17 cellular contexts compared by ENCODE assay signal in genomic region chr6:29945421-29945820, GRCh38. TPM values are rescaled to one million over a fixed set of nuclear protein-coding genes. Genes with fewer than 3 reads are reported as not detected.
A peak's percentile ranks its signal among the peaks of the same experiment; 100 is the strongest.
DNase-seq lines count a peak whose midpoint lies in the region; ATAC-seq and TF ChIP-seq lines count a peak whose summit lies in the region.
"Had no signal": no experiment of that assay in that cellular context is flagged by ENCODE, and none has a peak within 500 bp of the region (broad histone marks: within the 10 kb centered on the region; RNA-seq: fewer than 3 reads in every experiment).

No MANE protein-coding gene starts in this region.

- H3K36me3 Mint-ChIP-seq in activated naive CD4-positive, alpha-beta T cell treated with anti-CD3 and anti-CD28 coated beads for 36 hours (ENCODE audit: low read depth) = peaks cover 65% of the 10 kb centered on the region
- H3K36me3 Mint-ChIP-seq in T-helper 2 cell treated with Interferon-gamma antibody and Interleukin-4, amounts not matched to agents 5 μg/mL and 100 μg/mL, for 36 hours (ENCODE audit: low read depth) = peaks cover 58% of the 10 kb centered on the region
- H3K36me3 Mint-ChIP-seq in endothelial cell (ENCODE audit: low read depth, unreplicated experiment) = peaks cover 16% of the 10 kb centered on the region
- peaks cover 13% of the 10 kb centered on the region for H3K36me3 Mint-ChIP-seq in progenitor cell of endocrine pancreas (ENCODE audit: insufficient read depth)

- no peak for ATAC-seq in foreskin keratinocyte
- ATAC-seq: GM23338, heart left ventricle, mucosa of descending colon had no signal

- no peak for DNase-seq in activated naive CD4-positive, alpha-beta T cell treated with anti-CD3 and anti-CD28 coated beads for 36 hours
- DNase-seq in activated naive CD4-positive, alpha-beta T cell treated with anti-CD3 and anti-CD28 coated beads, Interleukin-2, amount 50 U/mL, for 16 hours = no peak
- DNase-seq in T-helper 2 cell treated with Interferon-gamma antibody and Interleukin-4, amounts not matched to agents 5 μg/mL and 100 μg/mL, for 36 hours (ENCODE audit: low spot score) = no peak
- DNase-seq in endothelial cell (ENCODE audit: low spot score) (no peak), progenitor cell of endocrine pancreas (ENCODE audit: low spot score, unreplicated experiment) (no peak), foreskin keratinocyte (no peak)
- no peak for DNase-seq in stimulated activated naive CD4-positive, alpha-beta T cell treated with Interleukin-2 at 50 U/mL for 16 hours (lab: John Stamatoyannopoulos, UW)
- DNase-seq: activated CD8-positive, alpha-beta memory T cell treated with anti-CD3 and anti-CD28 coated beads, Interleukin-2, amount 50 U/mL, for 4 hours; esophagus squamous epithelium; heart left ventricle; mucosa of descending colon; NCI-H1694 treated with DMSO at 0.1 percent for 48 hours; NCI-H510A; posterior cingulate gyrus had no signal

- 89% methylated on average over 2 of the region's 2 CpGs for WGBS in thymus

- H3K4me1 ChIP-seq in thymus (ENCODE audit: control insufficient read depth, insufficient read depth, low read length) (peaks cover 17% of the 10 kb centered on the region), foreskin keratinocyte (no peaks in the 10 kb centered on the region)

- peaks cover 56% of the 10 kb centered on the region for H3K36me3 ChIP-seq in thymus (ENCODE audit: control insufficient read depth, insufficient read depth)

- H3K27ac Mint-ChIP-seq in activated naive CD4-positive, alpha-beta T cell treated with anti-CD3 and anti-CD28 coated beads for 36 hours = peak overlapping the region; percentile 99
- H3K27ac Mint-ChIP-seq in T-helper 2 cell treated with Interferon-gamma antibody and Interleukin-4, amounts not matched to agents 5 μg/mL and 100 μg/mL, for 36 hours = peak overlapping the region; percentile 57
- H3K27ac Mint-ChIP-seq in endothelial cell (ENCODE audit: unreplicated experiment) (no peak overlapping the region), progenitor cell of endocrine pancreas (no peak overlapping the region)
- H3K27ac Mint-ChIP-seq: GM23338 had no signal

- CTCF ChIA-PET in activated naive CD4-positive, alpha-beta T cell treated with anti-CD3 and anti-CD28 coated beads for 36 hours (lab: Charles Lee) = interaction anchor here (0.6 kb wide), 1 partner anchor 110 kb away, joined by 4 read pairs; no protein-coding TSS in a partner anchor

- no peaks in the 10 kb centered on the region for H3K27me3 ChIP-seq in thymus (ENCODE audit: control insufficient read depth, insufficient read depth)
- H3K27me3 ChIP-seq in foreskin keratinocyte = no peaks in the 10 kb centered on the region
- H3K27me3 ChIP-seq: ascending aorta, esophagus squamous epithelium, heart left ventricle had no signal

- no peaks in the 10 kb centered on the region for H3K9me3 Mint-ChIP-seq in activated naive CD4-positive, alpha-beta T cell treated with anti-CD3 and anti-CD28 coated beads for 36 hours
- H3K9me3 Mint-ChIP-seq in T-helper 2 cell treated with Interferon-gamma antibody and Interleukin-4, amounts not matched to agents 5 μg/mL and 100 μg/mL, for 36 hours = no peaks in the 10 kb centered on the region
- H3K9me3 Mint-ChIP-seq in endothelial cell (ENCODE audit: unreplicated experiment) (no peaks in the 10 kb centered on the region), progenitor cell of endocrine pancreas (ENCODE audit: low read depth) (no peaks in the 10 kb centered on the region)
- H3K9me3 Mint-ChIP-seq: GM23338 had no signal

- H3K27ac ChIP-seq in thymus (ENCODE audit: low read depth) (no peak overlapping the region), foreskin keratinocyte (no peak overlapping the region)
- H3K27ac ChIP-seq: ascending aorta, esophagus squamous epithelium, heart left ventricle had no signal

- H3K4me1 Mint-ChIP-seq in activated naive CD4-positive, alpha-beta T cell treated with anti-CD3 and anti-CD28 coated beads for 36 hours (ENCODE audit: low read depth) = peaks cover 44% of the 10 kb centered on the region
- peaks cover 28% of the 10 kb centered on the region for H3K4me1 Mint-ChIP-seq in T-helper 2 cell treated with Interferon-gamma antibody and Interleukin-4, amounts not matched to agents 5 μg/mL and 100 μg/mL, for 36 hours (ENCODE audit: low read depth)
- H3K4me1 Mint-ChIP-seq in endothelial cell (ENCODE audit: unreplicated experiment) (peaks cover 4% of the 10 kb centered on the region), progenitor cell of endocrine pancreas (ENCODE audit: low read depth) (peaks cover 7% of the 10 kb centered on the region)

- peak overlapping the region; percentile 97 for H3K4me3 Mint-ChIP-seq in activated naive CD4-positive, alpha-beta T cell treated with anti-CD3 and anti-CD28 coated beads for 36 hours
- H3K4me3 Mint-ChIP-seq in T-helper 2 cell treated with Interferon-gamma antibody and Interleukin-4, amounts not matched to agents 5 μg/mL and 100 μg/mL, for 36 hours = peak overlapping the region; percentile 89
- H3K4me3 Mint-ChIP-seq in endothelial cell (ENCODE audit: unreplicated experiment) (peak overlapping the region; percentile 82), progenitor cell of endocrine pancreas (ENCODE audit: low read depth) (no peak overlapping the region)
- H3K4me3 Mint-ChIP-seq: GM23338 had no signal

- intact Hi-C loops in activated naive CD4-positive, alpha-beta T cell treated with anti-CD3 and anti-CD28 coated beads for 36 hours (cut with micrococcal nuclease) = no loop called here

- no peaks in the 10 kb centered on the region for H3K27me3 Mint-ChIP-seq in activated naive CD4-positive, alpha-beta T cell treated with anti-CD3 and anti-CD28 coated beads for 36 hours (ENCODE audit: low read depth)
- no peaks in the 10 kb centered on the region for H3K27me3 Mint-ChIP-seq in T-helper 2 cell treated with Interferon-gamma antibody and Interleukin-4, amounts not matched to agents 5 μg/mL and 100 μg/mL, for 36 hours (ENCODE audit: low read depth)
- H3K27me3 Mint-ChIP-seq in endothelial cell (ENCODE audit: unreplicated experiment) = peaks cover 5% of the 10 kb centered on the region
- H3K27me3 Mint-ChIP-seq in progenitor cell of endocrine pancreas = peaks cover 3% of the 10 kb centered on the region

- H3K4me3 ChIP-seq in thymus (ENCODE audit: low read length) = peak overlapping the region; percentile 14
- H3K4me3 ChIP-seq: ascending aorta, GM23338, mucosa of descending colon had no signal

- TF ChIP-seq CTCF in endothelial cell (IDR thresholded peaks at IDR 0.05; ENCODE audit: unreplicated experiment) = no peak
- no peak for TF ChIP-seq CTCF in progenitor cell of endocrine pancreas (IDR thresholded peaks at IDR 0.05; ENCODE audit: unreplicated experiment)
- TF ChIP-seq CTCF in foreskin keratinocyte (conservative IDR thresholded peaks at IDR 0.05) = no peak

- no peaks in the 10 kb centered on the region for H3K9me3 ChIP-seq in thymus (ENCODE audit: control insufficient read depth)
- H3K9me3 ChIP-seq: ascending aorta, esophagus squamous epithelium, heart left ventricle, mucosa of descending colon had no signal

RNA-seq across cellular contexts. Expression of gene HLA-A, which starts 3.1 kb away (rescaled TPM):
- total RNA-seq in activated naive CD4-positive, alpha-beta T cell treated with anti-CD3 and anti-CD28 coated beads for 36 hours = 1,000 to 10,000 TPM; 1,509 to 1,515 TPM
- total RNA-seq in endothelial cell (ENCODE audit: unreplicated experiment) (167 TPM), progenitor cell of endocrine pancreas (198 and 204 TPM in 2 replicates), foreskin keratinocyte (230 and 262 TPM in 2 replicates)
- polyA plus RNA-seq in thymus (1,655 TPM), foreskin keratinocyte (273 and 304 TPM in 2 replicates)

Comparison
In these comparisons a context has a peak if more than half of its experiments do, and no peak if none do; other contexts are left out.
1. H3K27ac Mint-ChIP-seq: peak in activated naive CD4-positive, alpha-beta T cell treated with anti-CD3 and anti-CD28 coated beads for 36 hours (single experiment) and T-helper 2 cell treated with Interferon-gamma antibody and Interleukin-4, amounts not matched to agents 5 μg/mL and 100 μg/mL, for 36 hours (single experiment); none in endothelial cell (single experiment) and progenitor cell of endocrine pancreas (single experiment).